1 cellular context compared by ENCODE assay signal in the genomic region with DNA sequence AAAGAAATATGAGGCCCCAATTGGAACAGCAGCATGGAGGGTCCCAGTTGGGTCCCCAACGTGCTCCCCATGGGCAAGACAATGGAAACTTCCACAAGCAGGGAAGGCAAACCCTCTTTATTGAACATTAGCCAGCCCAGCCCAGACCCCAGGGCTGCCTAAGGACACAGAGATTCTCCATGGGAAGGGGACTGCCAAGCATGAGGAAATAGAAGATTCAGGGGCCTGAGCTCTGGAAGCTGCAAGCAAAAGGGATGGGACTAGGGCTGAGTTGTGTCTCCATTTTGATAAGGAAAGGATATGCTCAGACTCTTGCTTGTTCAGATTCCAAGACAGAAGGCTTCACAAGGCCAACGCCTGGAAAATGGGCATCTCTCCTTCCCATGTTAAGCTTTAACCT.
TF ChIP-seq lines count a peak whose summit lies in the region.

No MANE protein-coding gene starts in this region.

TF ChIP-seq in IMR-90, 13 proteins besides CTCF, POLR2A, EP300 and RAD21:
- TF ChIP-seq, protein P1, sequence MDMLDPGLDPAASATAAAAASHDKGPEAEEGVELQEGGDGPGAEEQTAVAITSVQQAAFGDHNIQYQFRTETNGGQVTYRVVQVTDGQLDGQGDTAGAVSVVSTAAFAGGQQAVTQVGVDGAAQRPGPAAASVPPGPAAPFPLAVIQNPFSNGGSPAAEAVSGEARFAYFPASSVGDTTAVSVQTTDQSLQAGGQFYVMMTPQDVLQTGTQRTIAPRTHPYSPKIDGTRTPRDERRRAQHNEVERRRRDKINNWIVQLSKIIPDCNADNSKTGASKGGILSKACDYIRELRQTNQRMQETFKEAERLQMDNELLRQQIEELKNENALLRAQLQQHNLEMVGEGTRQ (IDR thresholded peaks at IDR 0.05; ENCODE audit: low read depth, low read length) = no peak
- no peak for TF ChIP-seq MXI1 (IDR thresholded peaks at IDR 0.05; ENCODE audit: borderline replicate concordance, low read depth, low read length)
- no peak for TF ChIP-seq MAZ (IDR thresholded peaks at IDR 0.05; ENCODE audit: borderline replicate concordance, low read depth, low read length)
- TF ChIP-seq MAFK (IDR thresholded peaks at IDR 0.05; ENCODE audit: low read depth, low read length) = no peak
- no peak for TF ChIP-seq FOS (IDR thresholded peaks at IDR 0.05; ENCODE audit: low read depth, low read length)
- no peak for TF ChIP-seq RCOR1 (IDR thresholded peaks at IDR 0.05; ENCODE audit: insufficient replicate concordance, low read length)
- no peak for TF ChIP-seq RFX5 (IDR thresholded peaks at IDR 0.05; ENCODE audit: low read depth, low read length)
- no peak for TF ChIP-seq BHLHE40 (IDR thresholded peaks at IDR 0.05; ENCODE audit: low read depth, low read length)
- TF ChIP-seq NFE2L2 (IDR thresholded peaks at IDR 0.05; ENCODE audit: low read depth, low read length) = no peak
- TF ChIP-seq, protein P2, sequence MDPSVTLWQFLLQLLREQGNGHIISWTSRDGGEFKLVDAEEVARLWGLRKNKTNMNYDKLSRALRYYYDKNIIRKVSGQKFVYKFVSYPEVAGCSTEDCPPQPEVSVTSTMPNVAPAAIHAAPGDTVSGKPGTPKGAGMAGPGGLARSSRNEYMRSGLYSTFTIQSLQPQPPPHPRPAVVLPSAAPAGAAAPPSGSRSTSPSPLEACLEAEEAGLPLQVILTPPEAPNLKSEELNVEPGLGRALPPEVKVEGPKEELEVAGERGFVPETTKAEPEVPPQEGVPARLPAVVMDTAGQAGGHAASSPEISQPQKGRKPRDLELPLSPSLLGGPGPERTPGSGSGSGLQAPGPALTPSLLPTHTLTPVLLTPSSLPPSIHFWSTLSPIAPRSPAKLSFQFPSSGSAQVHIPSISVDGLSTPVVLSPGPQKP (IDR thresholded peaks at IDR 0.05; ENCODE audit: borderline replicate concordance, low read depth, low read length) = no peak
- no peak for TF ChIP-seq CHD1 (IDR thresholded peaks at IDR 0.05; ENCODE audit: low read depth, low read length)
- no peak for TF ChIP-seq CEBPB (IDR thresholded peaks at IDR 0.05; ENCODE audit: low read depth, low read length)
- TF ChIP-seq SMC3 (IDR thresholded peaks at IDR 0.05; ENCODE audit: low read depth, low read length) = no peak
